Comparison of ENCODE assay signal across 1 cellular context in the genomic region with DNA sequence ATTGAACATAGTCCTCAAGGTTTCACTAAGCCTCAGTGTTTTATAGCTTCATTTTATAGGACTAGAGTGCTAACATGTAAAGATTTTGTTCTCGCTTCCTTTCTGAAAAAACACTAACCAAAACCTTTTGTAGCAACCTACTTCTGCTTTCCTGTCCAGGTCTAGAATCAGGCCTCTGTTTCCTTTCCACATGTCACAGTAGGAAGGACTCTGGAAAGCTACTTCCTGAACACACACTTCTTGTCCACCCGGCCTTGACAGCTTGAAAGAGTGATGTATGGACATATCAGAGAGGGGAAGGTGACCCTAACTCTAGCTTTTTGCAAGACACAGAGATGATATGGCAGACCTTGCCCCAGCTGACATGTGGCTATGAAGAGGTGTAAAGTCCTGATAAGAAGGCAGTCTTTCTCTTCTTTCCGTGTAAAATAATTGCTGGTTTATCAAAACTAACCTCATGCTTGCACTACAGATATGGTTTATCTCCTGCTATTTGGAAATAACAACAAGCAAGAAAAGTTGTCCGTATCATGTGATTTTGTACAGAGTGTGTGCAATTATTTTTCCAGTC.
TF ChIP-seq lines count a peak whose summit lies in the region.

No MANE protein-coding gene starts in this region.

TF ChIP-seq in GM12878, 131 proteins besides CTCF, POLR2A, EP300 and RAD21 (continued from another document):
- TF ChIP-seq EED (IDR thresholded peaks at IDR 0.05; ENCODE audit: low read depth), result peak; percentile 42; the same call in 1 of the 2 replicates
- no peak for TF ChIP-seq BMI1 (IDR thresholded peaks at IDR 0.05; ENCODE audit: borderline replicate concordance)
- no peak for TF ChIP-seq CEBPB (IDR thresholded peaks at IDR 0.05; ENCODE audit: borderline replicate concordance in 1 of 2, low read depth in 2 of 2, low read length in 2 of 2)
- no peak for TF ChIP-seq ATF3 (IDR thresholded peaks at IDR 0.05; ENCODE audit: borderline replicate concordance, extremely low read depth, low read depth, low read length)
- TF ChIP-seq SPI1 (IDR thresholded peaks at IDR 0.05; ENCODE audit: borderline replicate concordance, insufficient read depth, low read depth, low read length), result peak; percentile 67; the same call in 1 of the 2 replicates
- TF ChIP-seq ETV6 (conservative IDR thresholded peaks at IDR 0.05 in 1 of 2, IDR thresholded peaks at IDR 0.05 in 1 of 2; ENCODE audit: borderline replicate concordance in 1 of 2, low read depth in 1 of 2), result peak in 1 of 2 experiments; percentile 76; a peak in 1 of 4 replicates
- TF ChIP-seq, protein P1, sequence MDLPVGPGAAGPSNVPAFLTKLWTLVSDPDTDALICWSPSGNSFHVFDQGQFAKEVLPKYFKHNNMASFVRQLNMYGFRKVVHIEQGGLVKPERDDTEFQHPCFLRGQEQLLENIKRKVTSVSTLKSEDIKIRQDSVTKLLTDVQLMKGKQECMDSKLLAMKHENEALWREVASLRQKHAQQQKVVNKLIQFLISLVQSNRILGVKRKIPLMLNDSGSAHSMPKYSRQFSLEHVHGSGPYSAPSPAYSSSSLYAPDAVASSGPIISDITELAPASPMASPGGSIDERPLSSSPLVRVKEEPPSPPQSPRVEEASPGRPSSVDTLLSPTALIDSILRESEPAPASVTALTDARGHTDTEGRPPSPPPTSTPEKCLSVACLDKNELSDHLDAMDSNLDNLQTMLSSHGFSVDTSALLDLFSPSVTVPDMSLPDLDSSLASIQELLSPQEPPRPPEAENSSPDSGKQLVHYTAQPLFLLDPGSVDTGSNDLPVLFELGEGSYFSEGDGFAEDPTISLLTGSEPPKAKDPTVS (IDR thresholded peaks at IDR 0.05; ENCODE audit: low read depth, low read length), result no peak
